ENCODE assay signal across 22 cellular contexts in the genomic region with DNA sequence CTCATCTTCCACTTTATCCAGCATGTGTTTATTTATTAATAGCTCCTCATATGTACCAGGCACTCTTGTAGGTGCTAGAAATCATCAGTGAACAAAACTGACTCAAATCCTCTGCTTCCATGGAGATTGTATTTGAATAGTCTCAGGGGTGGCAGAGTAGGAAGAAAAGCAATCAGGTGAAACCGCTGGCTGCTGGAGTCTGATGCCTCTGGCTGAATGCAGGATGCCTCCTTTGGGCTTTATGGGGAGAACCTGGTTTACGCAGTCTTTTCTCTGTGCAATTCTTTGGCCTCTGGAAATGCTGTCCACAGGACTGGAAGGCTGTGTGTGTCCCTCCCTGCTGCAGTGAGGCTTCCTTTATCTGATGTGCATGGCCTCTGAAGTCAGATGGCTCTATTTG.
"Had no signal": no experiment of that assay in that cellular context is flagged by ENCODE, and none has a peak within 500 bp of the region (broad histone marks: within the 10 kb centered on the region; RNA-seq: fewer than 3 reads in every experiment).

No MANE protein-coding gene starts in this region.

- H3K4me3 ChIP-seq: breast epithelium had no signal

- ATAC-seq: activated CD8-positive, alpha-beta memory T cell treated with anti-CD3 and anti-CD28 coated beads, Interleukin-2, amount 10 ng/mL, durations not matched to agents 7 days and 5 days; T-helper 17 cell had no signal

- H3K4me1 ChIP-seq: breast epithelium had no signal

- H3K36me3 ChIP-seq: breast epithelium had no signal

- H3K27me3 ChIP-seq: breast epithelium had no signal

- H3K4me2 ChIP-seq: KMS-11 had no signal

- H3K27ac ChIP-seq: breast epithelium, KMS-11 had no signal

- H3K9me3 ChIP-seq: breast epithelium had no signal

- DNase-seq: activated B cell treated with CpG ODN at 0.5 μM for 24 hours; activated CD4-positive, alpha-beta T cell treated with anti-CD3 and anti-CD28 coated beads for 1 hour; activated CD4-positive, alpha-beta T cell treated with anti-CD3 and anti-CD28 coated beads, Interleukin-2, amount 10 ng/mL, durations not matched to agents 24 days and 14 days; activated CD4-positive, alpha-beta T cell treated with anti-CD3 and anti-CD28 coated beads, Interleukin-2, amount 50 U/mL, for 48 hours; activated CD8-positive, alpha-beta memory T cell treated with anti-CD3 and anti-CD28 coated beads, Interleukin-2, amount 10 ng/mL, durations not matched to agents 7 days and 5 days; activated effector memory CD4-positive, alpha-beta T cell treated with Interleukin-2 at 50 U/mL for 16 hours; activated naive CD4-positive, alpha-beta T cell; activated T-cell treated with anti-CD3 and anti-CD28 coated beads, Interleukin-2, amount 50 U/mL, for 24 hours; aorta; central memory CD4-positive, alpha-beta T cell; NCI-H1092; NCI-H1436 treated with DMSO at 0.1 percent for 48 hours; NCI-H187; NCI-H2081; NCI-H2171 treated with DMSO at 0.1 percent for 48 hours; NCI-H226; NCI-H82; SIG-M5; T-helper 17 cell; T-helper 9 cell had no signal
